ENCODE assay signal across 24 cellular contexts in genomic region chr9:107881625-107882300, GRCh38.
"Had no signal": no experiment of that assay in that cellular context is flagged by ENCODE, and none has a peak within 500 bp of the region (broad histone marks: within the 10 kb centered on the region; RNA-seq: fewer than 3 reads in every experiment).

No MANE protein-coding gene starts in this region.

- FAIRE-seq: endothelial cell of umbilical vein, kidney, urothelium cell line had no signal

- H3K4me1 ChIP-seq: esophagus squamous epithelium, right atrium auricular region, tibial artery had no signal

- H3K27me3 Mint-ChIP-seq: activated CD4-positive, alpha-beta memory T cell treated with anti-CD3 and anti-CD28 coated beads, Interleukin-2, amount 10 ng/mL, durations not matched to agents 7 days and 5 days; activated CD4-positive, alpha-beta T cell treated with anti-CD3 and anti-CD28 coated beads for 36 hours; activated CD8-positive, alpha-beta memory T cell treated with anti-CD3 and anti-CD28 coated beads, Interleukin-2, amount 10 ng/mL, durations not matched to agents 7 days and 5 days; activated naive CD8-positive, alpha-beta T cell treated with anti-CD3 and anti-CD28 coated beads for 36 hours; activated T-helper 17 cell treated with anti-CD3 and anti-CD28 coated beads, Interleukin-2, amount 50 U/mL, for 72 hours; central memory CD8-positive, alpha-beta T cell had no signal

- H3K4me3 ChIP-seq: esophagus squamous epithelium, left lung, right atrium auricular region, tibial artery had no signal

- H3K9me3 ChIP-seq: esophagus squamous epithelium, right atrium auricular region, tibial artery had no signal

- H3K36me3 ChIP-seq: esophagus squamous epithelium, left lung, right atrium auricular region, tibial artery had no signal

- H3K27ac Mint-ChIP-seq: activated CD4-positive, alpha-beta memory T cell treated with anti-CD3 and anti-CD28 coated beads, Interleukin-2, amount 10 ng/mL, durations not matched to agents 7 days and 5 days; activated CD4-positive, alpha-beta T cell treated with anti-CD3 and anti-CD28 coated beads for 36 hours; activated CD8-positive, alpha-beta memory T cell treated with anti-CD3 and anti-CD28 coated beads, Interleukin-2, amount 10 ng/mL, durations not matched to agents 7 days and 5 days; activated naive CD8-positive, alpha-beta T cell treated with anti-CD3 and anti-CD28 coated beads for 36 hours; activated T-helper 17 cell treated with anti-CD3 and anti-CD28 coated beads, Interleukin-2, amount 50 U/mL, for 72 hours; brain; progenitor cell of endocrine pancreas had no signal

- H3K27ac ChIP-seq: esophagus squamous epithelium, left lung, right atrium auricular region, tibial artery had no signal

- H3K36me3 Mint-ChIP-seq: activated CD8-positive, alpha-beta memory T cell treated with anti-CD3 and anti-CD28 coated beads, Interleukin-2, amount 10 ng/mL, durations not matched to agents 7 days and 5 days; activated naive CD8-positive, alpha-beta T cell treated with anti-CD3 and anti-CD28 coated beads for 36 hours; brain had no signal

- H3K4me1 Mint-ChIP-seq: activated CD4-positive, alpha-beta memory T cell treated with anti-CD3 and anti-CD28 coated beads, Interleukin-2, amount 10 ng/mL, durations not matched to agents 7 days and 5 days; activated CD4-positive, alpha-beta T cell treated with anti-CD3 and anti-CD28 coated beads for 36 hours; activated CD8-positive, alpha-beta memory T cell treated with anti-CD3 and anti-CD28 coated beads, Interleukin-2, amount 10 ng/mL, durations not matched to agents 7 days and 5 days; activated naive CD8-positive, alpha-beta T cell treated with anti-CD3 and anti-CD28 coated beads for 36 hours; activated T-helper 17 cell treated with anti-CD3 and anti-CD28 coated beads, Interleukin-2, amount 50 U/mL, for 72 hours; central memory CD8-positive, alpha-beta T cell had no signal

- H3K27me3 ChIP-seq: esophagus squamous epithelium, left lung, right atrium auricular region, tibial artery had no signal

- ATAC-seq: activated CD4-positive, alpha-beta T cell treated with anti-CD3 and anti-CD28 coated beads for 36 hours; activated CD8-positive, alpha-beta memory T cell treated with anti-CD3 and anti-CD28 coated beads, Interleukin-2, amount 10 ng/mL, durations not matched to agents 7 days and 5 days; activated T-helper 17 cell treated with anti-CD3 and anti-CD28 coated beads, Interleukin-2, amount 50 U/mL, for 72 hours; left lung had no signal

- H3K4me3 Mint-ChIP-seq: activated CD4-positive, alpha-beta memory T cell treated with anti-CD3 and anti-CD28 coated beads, Interleukin-2, amount 10 ng/mL, durations not matched to agents 7 days and 5 days; activated CD4-positive, alpha-beta T cell treated with anti-CD3 and anti-CD28 coated beads for 36 hours; activated CD8-positive, alpha-beta memory T cell treated with anti-CD3 and anti-CD28 coated beads, Interleukin-2, amount 10 ng/mL, durations not matched to agents 7 days and 5 days; activated naive CD8-positive, alpha-beta T cell treated with anti-CD3 and anti-CD28 coated beads for 36 hours; activated T-helper 17 cell treated with anti-CD3 and anti-CD28 coated beads, Interleukin-2, amount 50 U/mL, for 72 hours; brain; central memory CD8-positive, alpha-beta T cell had no signal

- H3K9me3 Mint-ChIP-seq: activated CD4-positive, alpha-beta memory T cell treated with anti-CD3 and anti-CD28 coated beads, Interleukin-2, amount 10 ng/mL, durations not matched to agents 7 days and 5 days; activated naive CD8-positive, alpha-beta T cell treated with anti-CD3 and anti-CD28 coated beads for 36 hours had no signal

- DNase-seq: activated CD4-positive, alpha-beta memory T cell treated with anti-CD3 and anti-CD28 coated beads, Interleukin-2, amount 10 ng/mL, durations not matched to agents 7 days and 5 days; activated CD4-positive, alpha-beta T cell treated with anti-CD3 and anti-CD28 coated beads for 36 hours; activated CD8-positive, alpha-beta memory T cell treated with anti-CD3 and anti-CD28 coated beads, Interleukin-2, amount 10 ng/mL, durations not matched to agents 7 days and 5 days; activated naive CD4-positive, alpha-beta T cell; activated naive CD8-positive, alpha-beta T cell treated with anti-CD3 and anti-CD28 coated beads for 36 hours; dermis blood vessel endothelial cell; effector memory CD4-positive, alpha-beta T cell; esophagus squamous epithelium; foreskin melanocyte; kidney; left lung; stimulated activated CD4-positive, alpha-beta T cell treated with anti-CD3 and anti-CD28 coated beads, Interleukin-12 subunit alpha, Interleukin-12 subunit beta, amount 100 ng/mL, for 4 hours; stimulated activated CD4-positive, alpha-beta T cell treated with anti-CD3 and anti-CD28 coated beads, Interleukin-1b, Interleukin-23, amount 100 ng/mL, for 48 hours; stimulated activated CD8-positive, alpha-beta memory T cell treated with anti-CD3 and anti-CD28 coated beads, Interleukin-4, amount 100 ng/mL, for 48 hours; stimulated activated naive CD4-positive, alpha-beta T cell; T-helper 2 cell; tibial artery had no signal
